ENCODE assay signal across 11 cellular contexts in the genomic region with DNA sequence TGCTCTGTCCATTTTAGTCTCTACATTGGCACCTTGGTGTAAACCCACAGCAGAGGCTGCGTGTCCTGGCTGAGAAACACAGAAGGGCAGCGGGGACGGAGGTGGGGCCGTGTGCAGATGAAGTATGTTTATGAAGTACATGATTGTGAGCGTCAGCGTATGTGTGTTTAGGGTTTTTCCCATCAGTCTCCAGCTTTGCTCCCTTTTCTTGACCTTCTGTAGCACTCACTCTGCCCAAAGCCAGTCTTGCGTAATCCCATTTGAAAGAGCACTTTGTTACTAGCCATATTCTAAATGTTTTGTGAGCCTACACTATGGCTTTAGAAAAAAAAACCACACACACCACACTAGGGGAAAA.
DNase-seq lines count a peak whose midpoint lies in the region; ATAC-seq, FAIRE-seq and TF ChIP-seq lines count a peak whose summit lies in the region.
"Had no signal": no experiment of that assay in that cellular context is flagged by ENCODE, and none has a peak within 500 bp of the region (broad histone marks: within the 10 kb centered on the region; RNA-seq: fewer than 3 reads in every experiment).

No MANE protein-coding gene starts in this region.

- H3K4me1 ChIP-seq in right atrium auricular region (peaks cover 0 to 10% of the 10 kb centered on the region in 2 donors), lower lobe of right lung (no peaks in the 10 kb centered on the region)

- no peaks in the 10 kb centered on the region for H3K36me3 ChIP-seq in right atrium auricular region
- H3K36me3 ChIP-seq in lower lobe of right lung: no peaks in the 10 kb centered on the region

- no peaks in the 10 kb centered on the region for H3K9me3 ChIP-seq in right atrium auricular region
- no peaks in the 10 kb centered on the region for H3K9me3 ChIP-seq in lower lobe of right lung

- no peak for TF ChIP-seq CTCF in right atrium auricular region (IDR thresholded peaks at IDR 0.05)
- no peak for TF ChIP-seq CTCF in cardiac fibroblast (IDR thresholded peaks at IDR 0.05; ENCODE audit: low read depth, low read length)
- no peak for TF ChIP-seq CTCF in lower lobe of right lung (IDR thresholded peaks at IDR 0.05)
- no peak for TF ChIP-seq CTCF in D721Med (IDR thresholded peaks at IDR 0.05; ENCODE audit: insufficient read depth, missing control alignments)

- H3K27ac ChIP-seq in right atrium auricular region (no peak overlapping the region), lower lobe of right lung (no peak overlapping the region)

- no peak for ATAC-seq in Right ventricle myocardium inferior
- ATAC-seq in lower lobe of right lung: peak; percentile 63 to 79
- ATAC-seq in HG02938 (IDR thresholded peaks at IDR 0.05; ENCODE audit: unreplicated experiment): no peak
- ATAC-seq: activated CD8-positive, alpha-beta T cell treated with anti-CD3 and anti-CD28 coated beads for 36 hours; HCT116 had no signal

- FAIRE-seq in D721Med (lab: Jason Lieb, UNC): no peak

- H3K27me3 ChIP-seq in right atrium auricular region: peaks cover 0 to 11% of the 10 kb centered on the region in 2 donors
- H3K27me3 ChIP-seq in lower lobe of right lung (ENCODE audit: low read depth): peaks cover 14% of the 10 kb centered on the region

- intact Hi-C loops in Right ventricle myocardium inferior (cut with DNase I) (no loop called here), lower lobe of right lung (cut with DNase I) (no loop called here)

- H3K4me3 ChIP-seq in right atrium auricular region (peak overlapping the region; percentile 21 to 32), cardiac fibroblast (replicated peaks in 1 of 2; ENCODE audit: low read depth in 2 of 2, low read length in 2 of 2) (peak overlapping the region in 1 of 2 donors; percentile 29), lower lobe of right lung (peak overlapping the region; percentile 37)

- DNase-seq in right atrium auricular region (ENCODE audit: low spot score) (no peak), Right ventricle myocardium inferior (ENCODE audit: missing footprints) (no peak), cardiac fibroblast (ENCODE audit: low read depth in 2 of 2) (peak; percentile 1 to 32), lower lobe of right lung (no peak), D721Med (ENCODE audit: insufficient read length, low spot score) (no peak), SHP77 (lab: John Stamatoyannopoulos, UW) (no peak), GM03348 (ENCODE audit: low spot score) (no peak)
- DNase-seq: activated CD8-positive, alpha-beta T cell treated with anti-CD3 and anti-CD28 coated beads for 36 hours; KBM-7 had no signal

Comparison
In these comparisons a context has a peak if more than half of its experiments do, and no peak if none do; other contexts are left out.
1. DNase-seq: peak in cardiac fibroblast (2 of 2); none in right atrium auricular region (single experiment), Right ventricle myocardium inferior (single experiment), lower lobe of right lung (single experiment), D721Med (single experiment), SHP77 (0 of 2) and GM03348 (single experiment).
2. ATAC-seq: peak in lower lobe of right lung (2 of 2); none in Right ventricle myocardium inferior (single experiment) and HG02938 (single experiment).